8 cellular contexts compared by ENCODE assay signal in the genomic region with DNA sequence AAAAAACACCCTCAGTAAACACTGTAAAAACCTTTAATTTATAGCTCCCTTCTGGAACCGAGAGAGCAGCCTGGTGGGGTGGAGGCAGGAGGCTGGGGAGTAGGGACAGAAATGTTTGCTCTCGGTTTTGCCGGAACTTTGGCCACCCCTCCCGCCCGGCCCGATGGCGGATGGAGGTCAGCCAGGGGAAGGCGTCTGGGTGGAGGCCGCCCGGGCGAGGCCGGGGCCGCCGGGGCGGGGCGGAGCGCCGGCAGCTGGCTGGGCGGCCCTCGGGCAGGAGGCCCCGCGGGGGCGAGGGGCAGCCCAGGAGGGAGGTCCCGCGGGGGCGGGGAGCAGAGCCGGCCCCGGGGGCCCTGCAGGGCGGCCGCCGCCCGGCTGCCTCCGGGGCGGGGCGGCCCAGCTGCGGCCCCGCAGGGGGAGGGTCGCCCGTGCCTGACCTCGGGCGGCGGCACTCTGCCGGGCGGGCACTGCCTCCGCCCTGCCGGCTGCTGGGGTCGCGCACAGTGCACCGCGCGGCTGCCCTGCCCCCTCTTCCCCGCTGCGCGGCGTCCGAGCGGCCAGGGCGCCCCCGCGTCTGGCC. TPM values are rescaled to one million over a fixed set of nuclear protein-coding genes. Genes with fewer than 3 reads are reported as not detected.
A peak's percentile ranks its signal among the peaks of the same experiment; 100 is the strongest.
DNase-seq lines count a peak whose midpoint lies in the region; ATAC-seq and TF ChIP-seq lines count a peak whose summit lies in the region.

No MANE protein-coding gene starts in this region.

- DNase-seq in C1 segment of cervical spinal cord (lab: John Stamatoyannopoulos, UW) = peak; percentile 18 to 91 (median 68)
- peak; percentile 95 for DNase-seq in NOMO-1 treated with dmso at 0.1 percent for 144 hours (lab: John Stamatoyannopoulos, UW; ENCODE audit: unreplicated experiment)
- DNase-seq in activated T-cell treated with anti-CD3 and anti-CD28 coated beads, Interleukin-2, amount 50 U/mL, for 72 hours = peak; percentile 75 to 83
- DNase-seq in fibroblast of peridontal ligament (ENCODE audit: extremely low read depth) = peak; percentile 62
- DNase-seq in stromal cell of bone marrow (ENCODE audit: low read depth) = peak; percentile 59

- no peaks in the 10 kb centered on the region for H3K9me2 ChIP-seq in neural cell (ENCODE audit: insufficient read depth, low read length)

- H2AFZ ChIP-seq in neural cell (ENCODE audit: low read depth, low read length) = peak overlapping the region; percentile 57

- no peak for TF ChIP-seq CTCF in neural cell (IDR thresholded peaks at IDR 0.05; ENCODE audit: poor library complexity, severe bottlenecking)

- H3K9ac ChIP-seq in neural cell (ENCODE audit: low read length) = peak overlapping the region; percentile 80

- no peaks in the 10 kb centered on the region for H3K9me3 ChIP-seq in neural cell (ENCODE audit: low read length)

- H3K27me3 Mint-ChIP-seq in activated T-cell treated with anti-CD3 and anti-CD28 coated beads, Interleukin-2, amount 50 U/mL, for 72 hours (ENCODE audit: low read depth) = no peaks in the 10 kb centered on the region

- no peak for TF ChIP-seq EP300 in neural cell (conservative IDR thresholded peaks at IDR 0.05; ENCODE audit: poor library complexity, severe bottlenecking)

- no peak for TF ChIP-seq RAD21 in neural cell (conservative IDR thresholded peaks at IDR 0.05)

- H3K36me3 ChIP-seq in neural cell (ENCODE audit: insufficient read depth, low read length) = no peaks in the 10 kb centered on the region

- H3F3A ChIP-seq in neural cell (ENCODE audit: insufficient read depth, low read length, poor library complexity, severe bottlenecking) = peaks cover 7% of the 10 kb centered on the region

- ATAC-seq in GM19035 (IDR thresholded peaks at IDR 0.05; ENCODE audit: unreplicated experiment) (peak; percentile 48), HG03196 (IDR thresholded peaks at IDR 0.05; ENCODE audit: unreplicated experiment) (peak; percentile 45)
- peak; percentile 55 to 56 for ATAC-seq in activated T-cell treated with anti-CD3 and anti-CD28 coated beads, Interleukin-2, amount 50 U/mL, for 72 hours (replicated peaks in 1 of 2)

- peaks cover 53% of the 10 kb centered on the region for H3K4me1 Mint-ChIP-seq in activated T-cell treated with anti-CD3 and anti-CD28 coated beads, Interleukin-2, amount 50 U/mL, for 72 hours (ENCODE audit: low read depth)

- H4K20me1 ChIP-seq in neural cell (ENCODE audit: insufficient read depth) = no peaks in the 10 kb centered on the region

- H3K4me3 ChIP-seq in neural cell (ENCODE audit: low read length) = peak overlapping the region; percentile 68

- H3K79me2 ChIP-seq in neural cell (replicated peaks; ENCODE audit: insufficient read depth, low read length) = peaks cover 34% of the 10 kb centered on the region

- H3K9me3 Mint-ChIP-seq in activated T-cell treated with anti-CD3 and anti-CD28 coated beads, Interleukin-2, amount 50 U/mL, for 72 hours = peaks cover 0 to 1% of the 10 kb centered on the region in 2 donors

- H3K27ac Mint-ChIP-seq in activated T-cell treated with anti-CD3 and anti-CD28 coated beads, Interleukin-2, amount 50 U/mL, for 72 hours = peak overlapping the region; percentile 81

- H3K4me3 Mint-ChIP-seq in activated T-cell treated with anti-CD3 and anti-CD28 coated beads, Interleukin-2, amount 50 U/mL, for 72 hours = peak overlapping the region; percentile 78 to 81

- peaks cover 10 to 13% of the 10 kb centered on the region in 2 donors for H3K36me3 Mint-ChIP-seq in activated T-cell treated with anti-CD3 and anti-CD28 coated beads, Interleukin-2, amount 50 U/mL, for 72 hours (ENCODE audit: insufficient read depth in 2 of 2)

- H3K27ac ChIP-seq in neural cell (ENCODE audit: low read length) = peak overlapping the region; percentile 96

- H3K27me3 ChIP-seq in neural cell (ENCODE audit: insufficient read depth, low read depth, low read length) = no peaks in the 10 kb centered on the region

- H3K4me2 ChIP-seq in neural cell (ENCODE audit: low read length) = peak overlapping the region; percentile 99

TF ChIP-seq in neural cell, 6 proteins besides CTCF, POLR2A, EP300 and RAD21:
- TF ChIP-seq TAF1 (IDR thresholded peaks at IDR 0.05; ENCODE audit: low read depth) (peak; percentile 10), REST (IDR thresholded peaks at IDR 0.05; ENCODE audit: borderline replicate concordance) (no peak)

RNA-seq across cellular contexts. Expression of gene SKIL, which starts 0.8 kb away (rescaled TPM):
- total RNA-seq in activated T-cell treated with anti-CD3 and anti-CD28 coated beads, Interleukin-2, amount 50 U/mL, for 72 hours = 10 to 100 TPM; 36.2 to 37.3 TPM
- polyA plus RNA-seq in neural cell = 32.6 and 36.9 TPM in 2 replicates
- polyA minus RNA-seq in neural cell = 176 and 194 TPM in 2 replicates

Comparison
In these comparisons a context has a peak if more than half of its experiments do, and no peak if none do; other contexts are left out.
1. Peak in every context shown above with its lines: DNase-seq, ATAC-seq, H3K4me3 ChIP-seq and H3K27ac ChIP-seq.